ENCODE assay signal across 9 cellular contexts in the genomic region with DNA sequence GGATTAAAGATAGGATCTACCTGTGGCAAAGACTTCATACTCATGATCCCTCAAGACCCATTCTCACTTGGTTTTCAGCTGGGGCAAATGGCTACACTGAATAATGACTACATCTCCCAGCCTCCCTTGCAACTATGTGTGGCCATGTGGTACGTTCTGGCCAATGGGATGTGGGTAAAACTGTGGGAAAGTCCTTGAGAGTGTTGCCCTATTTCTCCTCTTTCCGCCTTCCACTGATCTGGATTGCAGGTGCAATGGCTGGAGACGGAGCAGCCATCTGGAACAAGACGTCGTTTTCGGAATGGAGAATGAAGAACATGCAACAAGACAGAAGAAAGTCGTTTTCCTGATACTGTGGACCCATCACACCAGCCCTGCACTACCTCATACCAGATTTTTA. TPM values are rescaled to one million over a fixed set of nuclear protein-coding genes. Genes with fewer than 3 reads are reported as not detected.
DNase-seq lines count a peak whose midpoint lies in the region; ATAC-seq and TF ChIP-seq lines count a peak whose summit lies in the region.
"Had no signal": no experiment of that assay in that cellular context is flagged by ENCODE, and none has a peak within 500 bp of the region (broad histone marks: within the 10 kb centered on the region; RNA-seq: fewer than 3 reads in every experiment).

No MANE protein-coding gene starts in this region.

- H3K79me2 ChIP-seq in PC-3 (ENCODE audit: low read length) = no peaks in the 10 kb centered on the region

- H3K27ac ChIP-seq in PC-3 (ENCODE audit: low read length) = no peak overlapping the region
- H3K27ac ChIP-seq: KMS-11 had no signal

- H3K9ac ChIP-seq in PC-3 (ENCODE audit: low read length) = no peak overlapping the region
- H3K9ac ChIP-seq: KMS-11 had no signal

- H3K4me2 ChIP-seq in PC-3 (ENCODE audit: low read length) = no peak overlapping the region

- no peaks in the 10 kb centered on the region for H3K9me2 ChIP-seq in PC-3 (replicated peaks; ENCODE audit: low read length)

- intact Hi-C loops in PC-3 (cut with micrococcal nuclease) = no loop called here

- H3K4me3 ChIP-seq in GM06990 (replicated peaks; ENCODE audit: low read depth, low read length) = peak overlapping the region; percentile 28; the same call in 1 of the 2 replicates
- H3K4me3 ChIP-seq in H7 (ENCODE audit: insufficient read depth, low read depth, low read length) = no peak overlapping the region
- no peak overlapping the region for H3K4me3 ChIP-seq in PC-3 (ENCODE audit: low read length)

- TF ChIP-seq CTCF in GM06990 (IDR thresholded peaks at IDR 0.05; ENCODE audit: insufficient read depth, low read length, poor library complexity, severe bottlenecking) (no peak), PC-3 (conservative IDR thresholded peaks at IDR 0.05; ENCODE audit: low read depth, low read length) (no peak)

- H3F3A ChIP-seq in PC-3 (ENCODE audit: low read length, unreplicated experiment) = no peaks in the 10 kb centered on the region

- H3K9me3 ChIP-seq in PC-3 (ENCODE audit: low read length) = no peaks in the 10 kb centered on the region

- 0 out of 2 replicates have a peak, but pooled peaks cover 4% of the 10 kb centered on the region for H3K4me1 ChIP-seq in PC-3 (ENCODE audit: insufficient read depth, low read length)

- H2AFZ ChIP-seq in PC-3 (ENCODE audit: low read length) = no peak overlapping the region

- H3K27me3 ChIP-seq in GM06990 (replicated peaks; ENCODE audit: control insufficient read depth, insufficient read depth, low read length) = no peaks in the 10 kb centered on the region
- H3K27me3 ChIP-seq in H7 (ENCODE audit: control insufficient read depth, insufficient read depth, low read length) = no peaks in the 10 kb centered on the region
- no peaks in the 10 kb centered on the region for H3K27me3 ChIP-seq in PC-3 (ENCODE audit: low read length)

- POLR2A ChIA-PET in PC-3 (lab: Charles Lee; ENCODE audit: unreplicated experiment) = no interaction called here

- H3K36me3 ChIP-seq in GM06990 (ENCODE audit: control insufficient read depth, insufficient read depth, low read length) (no peaks in the 10 kb centered on the region), H7 (replicated peaks; ENCODE audit: control insufficient read depth, insufficient read depth, low read length) (no peaks in the 10 kb centered on the region), PC-3 (ENCODE audit: low read depth, low read length) (no peaks in the 10 kb centered on the region)

- peak; percentile 42; the same call in 1 of the 2 replicates for ATAC-seq in PC-3
- ATAC-seq in stimulated activated naive CD8-positive, alpha-beta T cell treated with anti-CD3 and anti-CD28 coated beads, Interleukin-15, Interleukin-2, amounts not matched to agents 100 U/mL and 50 U/mL, for 24 hours = no peak
- no peak for ATAC-seq in GM18873 (IDR thresholded peaks at IDR 0.05; ENCODE audit: low FRiP score, unreplicated experiment)
- ATAC-seq in GM21423 (IDR thresholded peaks at IDR 0.05; ENCODE audit: unreplicated experiment) = no peak

- H4K20me1 ChIP-seq in PC-3 (ENCODE audit: low read length) = no peaks in the 10 kb centered on the region

- CTCF ChIA-PET in PC-3 (lab: Charles Lee) = no interaction called here

- no TSS peak for BruUV-seq in PC-3 (replicated peaks; lab: Mats Ljungman, UMichigan)

- peak; percentile 43 for DNase-seq in GM06990 (ENCODE audit: extremely low read depth, insufficient read length)
- DNase-seq in H7 = peak; percentile 60
- DNase-seq in PC-3 = peak; percentile 29
- DNase-seq in iPS DF 19.7 (ENCODE audit: low read depth, low spot score) = peak; percentile 86
- DNase-seq in stimulated activated naive CD8-positive, alpha-beta T cell treated with anti-CD3 and anti-CD28 coated beads, Interleukin-15, Interleukin-2, amounts not matched to agents 100 U/mL and 50 U/mL, for 24 hours = no peak
- no peak for DNase-seq in stimulated activated CD4-positive, alpha-beta T cell treated with anti-CD3 and anti-CD28 coated beads, Interleukin-12 subunit alpha, Interleukin-12 subunit beta, amount 100 ng/mL, for 4 hours

RNA-seq across cellular contexts. Expression of a gene that starts 48.5 kb away (rescaled TPM):
- total RNA-seq in H7 (2014; rRNA removed; shearing (Covaris generic)) = 40.3 and 44.0 TPM in 2 replicates
- total RNA-seq in PC-3 (2014; rRNA removed) = 24.4 and 28.6 TPM in 2 replicates

Comparison
In these comparisons a context has a peak if more than half of its experiments do, and no peak if none do; other contexts are left out.
1. DNase-seq: peak in GM06990 (single experiment), H7 (single experiment), PC-3 (single experiment) and iPS DF 19.7 (single experiment); none in stimulated activated naive CD8-positive, alpha-beta T cell treated with anti-CD3 and anti-CD28 coated beads, Interleukin-15, Interleukin-2, amounts not matched to agents 100 U/mL and 50 U/mL, for 24 hours (single experiment) and stimulated activated CD4-positive, alpha-beta T cell treated with anti-CD3 and anti-CD28 coated beads, Interleukin-12 subunit alpha, Interleukin-12 subunit beta, amount 100 ng/mL, for 4 hours (single experiment).